2 cellular contexts compared by ENCODE assay signal in the genomic region with DNA sequence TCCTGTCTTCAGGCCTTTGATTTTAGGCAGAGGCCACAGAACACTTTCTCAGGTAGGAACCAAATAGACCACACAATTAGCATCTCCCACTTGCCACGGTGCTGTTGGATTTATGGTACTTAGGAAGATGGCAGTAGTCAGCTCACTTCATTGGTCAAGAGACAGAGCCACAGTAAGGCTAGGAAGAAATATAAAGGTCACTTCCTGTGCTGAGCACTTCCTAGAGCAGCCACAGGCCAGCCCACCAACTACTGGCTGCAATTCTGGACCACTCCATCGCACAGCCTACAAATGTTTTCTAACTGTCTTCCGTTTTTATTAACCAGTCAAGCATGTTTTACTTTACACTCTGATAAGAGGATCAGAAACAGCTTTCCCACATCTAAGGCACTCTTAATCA.
TF ChIP-seq lines count a peak whose summit lies in the region.

No MANE protein-coding gene starts in this region.

TF ChIP-seq in IMR-90, 13 proteins besides CTCF, POLR2A, EP300 and RAD21:
- TF ChIP-seq, protein P1, sequence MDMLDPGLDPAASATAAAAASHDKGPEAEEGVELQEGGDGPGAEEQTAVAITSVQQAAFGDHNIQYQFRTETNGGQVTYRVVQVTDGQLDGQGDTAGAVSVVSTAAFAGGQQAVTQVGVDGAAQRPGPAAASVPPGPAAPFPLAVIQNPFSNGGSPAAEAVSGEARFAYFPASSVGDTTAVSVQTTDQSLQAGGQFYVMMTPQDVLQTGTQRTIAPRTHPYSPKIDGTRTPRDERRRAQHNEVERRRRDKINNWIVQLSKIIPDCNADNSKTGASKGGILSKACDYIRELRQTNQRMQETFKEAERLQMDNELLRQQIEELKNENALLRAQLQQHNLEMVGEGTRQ (IDR thresholded peaks at IDR 0.05; ENCODE audit: low read depth, low read length): no peak
- no peak for TF ChIP-seq RFX5 (IDR thresholded peaks at IDR 0.05; ENCODE audit: low read depth, low read length)
- TF ChIP-seq MXI1 (IDR thresholded peaks at IDR 0.05; ENCODE audit: borderline replicate concordance, low read depth, low read length): no peak
- TF ChIP-seq FOS (IDR thresholded peaks at IDR 0.05; ENCODE audit: low read depth, low read length): no peak
- no peak for TF ChIP-seq CHD1 (IDR thresholded peaks at IDR 0.05; ENCODE audit: low read depth, low read length)
- TF ChIP-seq CEBPB (IDR thresholded peaks at IDR 0.05; ENCODE audit: low read depth, low read length): no peak
- TF ChIP-seq MAZ (IDR thresholded peaks at IDR 0.05; ENCODE audit: borderline replicate concordance, low read depth, low read length): no peak
- TF ChIP-seq, protein P2, sequence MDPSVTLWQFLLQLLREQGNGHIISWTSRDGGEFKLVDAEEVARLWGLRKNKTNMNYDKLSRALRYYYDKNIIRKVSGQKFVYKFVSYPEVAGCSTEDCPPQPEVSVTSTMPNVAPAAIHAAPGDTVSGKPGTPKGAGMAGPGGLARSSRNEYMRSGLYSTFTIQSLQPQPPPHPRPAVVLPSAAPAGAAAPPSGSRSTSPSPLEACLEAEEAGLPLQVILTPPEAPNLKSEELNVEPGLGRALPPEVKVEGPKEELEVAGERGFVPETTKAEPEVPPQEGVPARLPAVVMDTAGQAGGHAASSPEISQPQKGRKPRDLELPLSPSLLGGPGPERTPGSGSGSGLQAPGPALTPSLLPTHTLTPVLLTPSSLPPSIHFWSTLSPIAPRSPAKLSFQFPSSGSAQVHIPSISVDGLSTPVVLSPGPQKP (IDR thresholded peaks at IDR 0.05; ENCODE audit: borderline replicate concordance, low read depth, low read length): no peak
- no peak for TF ChIP-seq NFE2L2 (IDR thresholded peaks at IDR 0.05; ENCODE audit: low read depth, low read length)
- TF ChIP-seq SMC3 (IDR thresholded peaks at IDR 0.05; ENCODE audit: low read depth, low read length): no peak
- TF ChIP-seq BHLHE40 (IDR thresholded peaks at IDR 0.05; ENCODE audit: low read depth, low read length): no peak
- TF ChIP-seq RCOR1 (IDR thresholded peaks at IDR 0.05; ENCODE audit: insufficient replicate concordance, low read length): no peak
- no peak for TF ChIP-seq MAFK (IDR thresholded peaks at IDR 0.05; ENCODE audit: low read depth, low read length)

TF ChIP-seq in GM12878, 131 proteins besides CTCF, POLR2A, EP300 and RAD21:
- TF ChIP-seq, protein P2 (IDR thresholded peaks at IDR 0.05; ENCODE audit: low read depth, low read length): no peak
- TF ChIP-seq CHD4 (IDR thresholded peaks at IDR 0.05) (no peak), CBX3 (IDR thresholded peaks at IDR 0.05; ENCODE audit: borderline replicate concordance, low read depth) (no peak), PML (IDR thresholded peaks at IDR 0.05; ENCODE audit: low read length) (0 out of 2 replicates have a peak, but pooled peaks have one; percentile 25), IKZF2 (IDR thresholded peaks at IDR 0.05) (0 out of 4 replicates have a peak, but pooled peaks of 1 of the 2 experiments have one; percentile 0)
